Comparison of ENCODE assay signal across 8 cellular contexts in the genomic region with DNA sequence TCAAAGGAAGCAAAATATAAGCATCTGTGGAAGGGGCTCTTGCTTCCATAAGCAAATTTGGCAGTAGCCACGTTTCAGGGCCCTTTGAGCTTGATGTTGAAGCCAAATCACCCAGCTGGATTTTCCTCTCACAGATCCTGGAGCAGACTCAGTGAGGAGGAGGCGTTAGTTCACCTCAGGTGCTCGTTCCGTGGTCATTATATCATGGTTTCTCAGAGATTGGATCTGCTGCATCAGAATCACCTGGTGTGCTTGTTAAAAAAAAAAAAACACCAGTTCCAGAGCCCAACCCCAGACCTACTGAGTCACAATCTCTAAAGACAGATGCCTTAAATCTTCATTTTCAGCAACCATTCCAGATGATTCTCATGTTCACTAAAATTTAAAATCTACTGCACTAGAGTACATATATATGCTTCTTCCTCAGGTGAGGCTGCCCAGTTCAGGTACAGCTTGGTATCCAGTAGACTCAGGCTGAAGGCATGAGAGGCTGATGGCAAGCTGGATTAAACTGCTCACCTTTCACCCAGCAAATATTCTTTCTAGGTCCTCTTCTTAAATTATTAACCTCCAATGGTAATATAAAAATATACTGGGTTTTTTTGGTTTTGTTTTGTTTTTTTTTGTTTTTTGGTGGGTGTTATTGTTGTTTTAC.
"Had no signal": no experiment of that assay in that cellular context is flagged by ENCODE, and none has a peak within 500 bp of the region (broad histone marks: within the 10 kb centered on the region; RNA-seq: fewer than 3 reads in every experiment).

No MANE protein-coding gene starts in this region.

- H3K4me3 Mint-ChIP-seq: GM23338, H9, HFFc6 had no signal

- H3K27ac Mint-ChIP-seq: GM23338, H9, HFFc6 had no signal

- H3K4me3 ChIP-seq: GM23248, GM23338, HAP-1 had no signal

- H2AFZ ChIP-seq: GM23248, GM23338 had no signal

- H3K9me3 ChIP-seq: HAP-1 had no signal

- H3K9ac ChIP-seq: GM23248 had no signal

- H3K36me3 ChIP-seq: HAP-1 had no signal

- DNase-seq: GM23248, GOT3, H7, H9, HCEC 1CT, HFFc6 had no signal

- H3K27ac ChIP-seq: GM23248 had no signal

- H3K4me2 ChIP-seq: GM23338 had no signal

- H3K4me1 ChIP-seq: HAP-1 had no signal

- H3K9me3 Mint-ChIP-seq: H9, HFFc6 had no signal
